Comparison of ENCODE assay signal across 2 cellular contexts in the genomic region with DNA sequence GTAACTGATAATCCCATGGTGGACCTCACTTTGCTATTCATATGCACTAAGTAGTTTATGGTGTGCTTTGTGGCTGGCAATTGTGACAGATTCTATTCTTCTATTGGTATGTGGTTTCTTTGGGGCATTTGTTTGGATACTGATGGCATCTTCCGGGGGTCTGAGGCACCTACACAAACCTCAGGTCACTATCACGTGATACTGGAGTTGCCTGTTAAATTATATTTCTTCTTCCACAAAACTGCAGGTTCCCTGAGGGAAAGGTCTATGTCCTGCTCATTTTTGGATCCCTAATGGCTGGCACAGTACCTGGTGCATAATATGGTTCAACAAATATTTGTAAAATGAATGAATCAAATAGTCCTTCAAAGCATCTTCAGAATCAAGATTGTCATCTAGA.
TF ChIP-seq lines count a peak whose summit lies in the region.

No MANE protein-coding gene starts in this region.

TF ChIP-seq in HepG2, 621 proteins besides CTCF, POLR2A, EP300 and RAD21:
- TF ChIP-seq RAD51 (IDR thresholded peaks at IDR 0.05; ENCODE audit: borderline replicate concordance) (peak; percentile 50), ZEB1 (IDR thresholded peaks at IDR 0.05; ENCODE audit: insufficient replicate concordance, low read depth) (no peak), ADNP (CRISPR knock-in tag; IDR thresholded peaks at IDR 0.05) (no peak), ZNF180 (CRISPR knock-in tag; IDR thresholded peaks at IDR 0.05; ENCODE audit: borderline replicate concordance, low read depth) (no peak)

TF ChIP-seq in K562, 482 proteins besides CTCF, POLR2A, EP300 and RAD21:
- TF ChIP-seq FOXJ2 (tag; IDR thresholded peaks at IDR 0.05) (no peak), TFE3 (CRISPR knock-in tag; IDR thresholded peaks at IDR 0.05) (peak; percentile 53), RREB1 (CRISPR knock-in tag; IDR thresholded peaks at IDR 0.05) (no peak), DMBX1 (CRISPR knock-in tag; IDR thresholded peaks at IDR 0.05; ENCODE audit: borderline replicate concordance) (no peak)
